Comparison of ENCODE assay signal across 30 cellular contexts in genomic region chr2:182831097-182831496, GRCh38. TPM values are rescaled to one million over a fixed set of nuclear protein-coding genes. Genes with fewer than 3 reads are reported as not detected.
"Had no signal": no experiment of that assay in that cellular context is flagged by ENCODE, and none has a peak within 500 bp of the region (broad histone marks: within the 10 kb centered on the region; RNA-seq: fewer than 3 reads in every experiment).

No MANE protein-coding gene starts in this region.

- H3K4me3 ChIP-seq: esophagus squamous epithelium, gastroesophageal sphincter, mucosa of descending colon, spleen, suprapubic skin, tibial nerve had no signal

- H3K9me3 Mint-ChIP-seq: activated T-cell treated with anti-CD3 and anti-CD28 coated beads, Interleukin-2, amount 50 U/mL, for 72 hours; central memory CD8-positive, alpha-beta T cell had no signal

- H3K27ac Mint-ChIP-seq: activated naive CD8-positive, alpha-beta T cell; activated T-cell treated with anti-CD3 and anti-CD28 coated beads, Interleukin-2, amount 50 U/mL, for 72 hours; natural killer cell treated with Interleukin-12 subunit alpha and Interleukin-12 subunit beta and Interleukin-15 and Interleukin-18, amount 100 ng/mL, for 72 hours had no signal

- ATAC-seq: activated T-cell treated with anti-CD3 and anti-CD28 coated beads, Interleukin-2, amount 50 U/mL, for 72 hours; gastroesophageal sphincter; left cardiac atrium; left ventricle myocardium superior; mucosa of descending colon; natural killer cell treated with Interleukin-12 subunit alpha and Interleukin-12 subunit beta and Interleukin-15 and Interleukin-18, amount 100 ng/mL, for 72 hours; right cardiac atrium had no signal

- H3K36me3 ChIP-seq: esophagus squamous epithelium, gastroesophageal sphincter, spleen, suprapubic skin, tibial nerve had no signal

- H3K27ac ChIP-seq: epithelial cell of prostate, esophagus squamous epithelium, gastroesophageal sphincter, spleen, suprapubic skin, tibial nerve, VCaP had no signal

- FAIRE-seq: bronchial epithelial cell, colon, keratinocyte, TTC549 had no signal

- H3K4me1 Mint-ChIP-seq: central memory CD8-positive, alpha-beta T cell had no signal

- DNase-seq: activated CD4-positive, alpha-beta T cell treated with anti-CD3 and anti-CD28 coated beads for 4 hours; activated CD4-positive, alpha-beta T cell treated with anti-CD3 and anti-CD28 coated beads, Interleukin-2, amount 50 U/mL, for 4 hours; activated naive CD4-positive, alpha-beta T cell treated with Interleukin-2 at 50 U/mL for 16 hours; activated T-cell treated with anti-CD3 and anti-CD28 coated beads for 4 hours; activated T-cell treated with anti-CD3 and anti-CD28 coated beads, Interleukin-2, amount 50 U/mL, for 72 hours; anterior cingulate cortex; dermis blood vessel endothelial cell; effector CD4-positive, alpha-beta T cell; esophagus squamous epithelium; head of caudate nucleus; hippocampal formation; left cardiac atrium; left ventricle myocardium superior; mucosa of descending colon; posterior cingulate gyrus; right cardiac atrium; spleen; stimulated activated naive CD4-positive, alpha-beta T cell had no signal

- H3K4me3 Mint-ChIP-seq: activated naive CD8-positive, alpha-beta T cell; activated T-cell treated with anti-CD3 and anti-CD28 coated beads, Interleukin-2, amount 50 U/mL, for 72 hours; central memory CD8-positive, alpha-beta T cell; natural killer cell treated with Interleukin-12 subunit alpha and Interleukin-12 subunit beta and Interleukin-15 and Interleukin-18, amount 100 ng/mL, for 72 hours had no signal

- H3K27me3 ChIP-seq: esophagus squamous epithelium, gastroesophageal sphincter, spleen, suprapubic skin, tibial nerve had no signal

- H3K36me3 Mint-ChIP-seq: activated naive CD8-positive, alpha-beta T cell; natural killer cell treated with Interleukin-12 subunit alpha and Interleukin-12 subunit beta and Interleukin-15 and Interleukin-18, amount 100 ng/mL, for 72 hours had no signal

- H3K9me3 ChIP-seq: esophagus squamous epithelium, gastroesophageal sphincter, mucosa of descending colon, spleen, suprapubic skin, tibial nerve had no signal

- H3K4me1 ChIP-seq: esophagus squamous epithelium, spleen, suprapubic skin had no signal

RNA-seq across cellular contexts. Expression of gene FRZB, which starts 35.3 kb away (rescaled TPM):
- total RNA-seq: activated T-cell treated with anti-CD3 and anti-CD28 coated beads, Interleukin-2, amount 50 U/mL, for 72 hours; natural killer cell treated with Interleukin-12 subunit alpha and Interleukin-12 subunit beta and Interleukin-15 and Interleukin-18, amount 100 ng/mL, for 72 hours had no signal
